ENCODE assay signal across 10 cellular contexts in genomic region chr19:41863209-41863931, GRCh38. TPM values are rescaled to one million over a fixed set of nuclear protein-coding genes. Genes with fewer than 3 reads are reported as not detected.
A peak's percentile ranks its signal among the peaks of the same experiment; 100 is the strongest.
DNase-seq lines count a peak whose midpoint lies in the region; ATAC-seq, FAIRE-seq and TF ChIP-seq lines count a peak whose summit lies in the region.
"Had no signal": no experiment of that assay in that cellular context is flagged by ENCODE, and none has a peak within 500 bp of the region (broad histone marks: within the 10 kb centered on the region; RNA-seq: fewer than 3 reads in every experiment).

No MANE protein-coding gene starts in this region.

- peak overlapping the region; percentile 99 for H3K9ac ChIP-seq in GM23248
- no peak overlapping the region for H3K9ac ChIP-seq in keratinocyte (ENCODE audit: control insufficient read depth, extremely low read depth, insufficient read depth, low read length)

- H3K27me3 ChIP-seq in GM23248 (replicated peaks; ENCODE audit: insufficient read depth) (no peaks in the 10 kb centered on the region), Panc1 (ENCODE audit: control insufficient read depth, insufficient read depth, low read length) (no peaks in the 10 kb centered on the region), keratinocyte (ENCODE audit: control insufficient read depth, extremely low read depth, insufficient read depth, low read length) (no peaks in the 10 kb centered on the region)
- H3K27me3 ChIP-seq: tibial nerve had no signal

- H3K4me1 ChIP-seq in GM23248 (ENCODE audit: insufficient read depth) (peaks cover 30% of the 10 kb centered on the region), Panc1 (ENCODE audit: control insufficient read depth, insufficient read depth, low read length) (peaks cover 32% of the 10 kb centered on the region), keratinocyte (ENCODE audit: control insufficient read depth, extremely low read depth, insufficient read depth, low read length) (peaks cover 28% of the 10 kb centered on the region)

- 0 out of 2 replicates have a peak, but pooled peaks cover 19% of the 10 kb centered on the region for H4K20me1 ChIP-seq in GM23248 (ENCODE audit: insufficient read depth)
- peaks cover 44% of the 10 kb centered on the region for H4K20me1 ChIP-seq in keratinocyte (ENCODE audit: control insufficient read depth, extremely low read depth, insufficient read depth, low read length)

- no peak for TF ChIP-seq CTCF in Panc1 (IDR thresholded peaks at IDR 0.05)
- no peak for TF ChIP-seq CTCF in keratinocyte (optimal IDR thresholded peaks at IDR 0.05 in 1 of 3, IDR thresholded peaks at IDR 0.05 in 1 of 3, conservative IDR thresholded peaks at IDR 0.05 in 1 of 3; ENCODE audit: extremely low read depth in 1 of 3, insufficient read depth in 2 of 3, low read length in 3 of 3)

- FAIRE-seq in keratinocyte (lab: Jason Lieb, UNC) = no peak
- FAIRE-seq: GM12891 had no signal

- POLR2A ChIA-PET in Panc1 (lab: Charles Lee) = interaction anchor here (0.6 kb wide), 1 partner anchor 98 kb away, joined by 4 read pairs; no protein-coding TSS in a partner anchor

- in situ Hi-C loops in GM23248 (cut with MboI) (no loop called here), Panc1 (cut with HindIII; ENCODE audit: low pct_unique_long_range_greater_than_20kb, low sequenced_read_pairs) (no loop called here)

- intact Hi-C loops in Panc1 (cut with micrococcal nuclease; ENCODE audit: unreplicated experiment) = no loop called here

- ATAC-seq in Panc1 (no peak), GM19455 (IDR thresholded peaks at IDR 0.05; ENCODE audit: unreplicated experiment) (no peak)

- dilution Hi-C loops in keratinocyte (cut with MboI; ENCODE audit: extremely low pct_ligation_motif_present, low sequenced_read_pairs) = no loop called here

- DNase-seq in GM23248 (no peak), Panc1 (ENCODE audit: low read depth, low spot score) (no peak), keratinocyte (ENCODE audit: low read depth, low spot score) (no peak), 8988T (no peak), NCI-H82 treated with DMSO at 0.1 percent for 48 hours (lab: John Stamatoyannopoulos, UW; ENCODE audit: unreplicated experiment) (no peak)
- DNase-seq: NCI-H2081 treated with DMSO at 0.1 percent for 48 hours had no signal

- peaks cover 67% of the 10 kb centered on the region for H3F3A ChIP-seq in GM23248 (ENCODE audit: insufficient read depth)

- no peak overlapping the region for H3K27ac ChIP-seq in GM23248
- peak overlapping the region; percentile 39; the same call in 1 of the 2 replicates for H3K27ac ChIP-seq in Panc1 (ENCODE audit: low read length)
- no peak overlapping the region for H3K27ac ChIP-seq in keratinocyte (ENCODE audit: control insufficient read depth, insufficient read depth, low read length)
- H3K27ac ChIP-seq: tibial nerve had no signal

- BruUV-seq in Panc1 (replicated peaks; lab: Mats Ljungman, UMichigan) = no TSS peak

- 83 to 87% methylated on average over 11 of the region's 11 CpGs for WGBS in GM23248 (ENCODE audit: low coverage in 1 of 2, low lambda C conversion rate in 2 of 2, missing lambda C conversion rate in 2 of 2), 2 experiments

- no peaks in the 10 kb centered on the region for H3K9me2 ChIP-seq in GM23248 (ENCODE audit: insufficient read depth)

- H3K36me3 ChIP-seq in GM23248 (ENCODE audit: low read depth) = peaks cover 64% of the 10 kb centered on the region
- H3K36me3 ChIP-seq in Panc1 (ENCODE audit: control insufficient read depth, insufficient read depth, low read length) = peaks cover 30% of the 10 kb centered on the region
- peaks cover 43 to 60% of the 10 kb centered on the region in 2 experiments for H3K36me3 ChIP-seq in keratinocyte (ENCODE audit: control insufficient read depth in 2 of 2, extremely low read depth in 1 of 2, insufficient read depth in 2 of 2, low read length in 2 of 2)

- H2AFZ ChIP-seq in GM23248 = no peak overlapping the region
- H2AFZ ChIP-seq in keratinocyte (ENCODE audit: control insufficient read depth, low read length) = no peak overlapping the region

- no peak overlapping the region for H3K4me3 ChIP-seq in GM23248
- no peak overlapping the region for H3K4me3 ChIP-seq in Panc1 (ENCODE audit: low read depth in 2 of 2, low read length in 2 of 2)
- no peak overlapping the region for H3K4me3 ChIP-seq in keratinocyte (ENCODE audit: control insufficient read depth in 2 of 3, extremely low read depth in 1 of 3, insufficient read depth in 2 of 3, low read depth in 1 of 3, low read length in 3 of 3)
- H3K4me3 ChIP-seq: tibial nerve had no signal

- CTCF ChIA-PET in Panc1 (lab: Charles Lee) = no interaction called here

- H3K4me2 ChIP-seq in GM23248 (ENCODE audit: unreplicated experiment) (peak overlapping the region; percentile 47), keratinocyte (ENCODE audit: control insufficient read depth, extremely low read depth, insufficient read depth, low read depth, low read length) (peak overlapping the region; percentile 6)

- peaks cover 4% of the 10 kb centered on the region for H3K9me1 ChIP-seq in keratinocyte (ENCODE audit: control insufficient read depth, extremely low read depth, insufficient read depth, low read length)

- H3K9me3 ChIP-seq in GM23248 (ENCODE audit: low read depth) (no peaks in the 10 kb centered on the region), Panc1 (ENCODE audit: control insufficient read depth, insufficient read depth, low read depth, low read length) (no peaks in the 10 kb centered on the region), keratinocyte (ENCODE audit: control insufficient read depth, low read depth, low read length) (no peaks in the 10 kb centered on the region)
- H3K9me3 ChIP-seq: tibial nerve had no signal

- H3K79me2 ChIP-seq in GM23248 (ENCODE audit: insufficient read depth) = peaks cover 83% of the 10 kb centered on the region
- H3K79me2 ChIP-seq in keratinocyte (ENCODE audit: control insufficient read depth, insufficient read depth, low read length) = peaks cover 78% of the 10 kb centered on the region

RNA-seq across cellular contexts. Expression of gene RPS19, which starts 3.3 kb away (rescaled TPM):
- 296 and 881 TPM in 2 replicates for total RNA-seq in GM23248 (2014; rRNA removed; shearing (Covaris generic))
- polyA plus RNA-seq in GM23248 (2016; fragmentation: Nextera tagmentation; extraction: Ambion mirVana) = 2,308 and 2,316 TPM in 2 replicates
- 1,349 TPM for total RNA-seq in Panc1 (2021; ENCODE audit: unreplicated experiment)
- polyA plus RNA-seq in Panc1 (2012; ENCODE audit: insufficient read length) = 1,726 TPM
- polyA plus RNA-seq in keratinocyte = 2,269 to 3,039 TPM (median 2,290 TPM) in 3 replicates
- 2,634 TPM for polyA plus RNA-seq in keratinocyte (2011; ENCODE audit: low read depth)
- 1,701 and 3,217 TPM in 2 replicates for polyA plus RNA-seq in keratinocyte (2011; cell fraction: cytosol; rRNA removed)
- polyA plus RNA-seq in keratinocyte (2011; cell fraction: nucleus; rRNA removed) = 839 and 966 TPM in 2 replicates
- polyA plus RNA-seq in keratinocyte (2012; ENCODE audit: low replicate concordance) = 3,070 and 4,128 TPM in 2 replicates
- polyA minus RNA-seq in keratinocyte = 521 to 1,294 TPM (median 616 TPM) in 3 replicates
- polyA minus RNA-seq in keratinocyte (2011; cell fraction: cytosol; rRNA and poly(A)+ RNA removed) = 2,551 TPM
- 250 and 319 TPM in 2 replicates for polyA minus RNA-seq in keratinocyte (2011; cell fraction: nucleus; rRNA and poly(A)+ RNA removed)

RNA-seq across cellular contexts. Expression of gene CD79A, which starts 13.7 kb away (rescaled TPM):
- not detected in 2 replicates for total RNA-seq in GM23248 (2014; rRNA removed; shearing (Covaris generic))
- polyA plus RNA-seq in GM23248 (2016; fragmentation: Nextera tagmentation; extraction: Ambion mirVana) = 0.49 TPM in 1 of 2 replicates, not detected in the other
- 0.59 TPM for total RNA-seq in Panc1 (2021; ENCODE audit: unreplicated experiment)
- 0.74 TPM for polyA plus RNA-seq in Panc1 (2012; ENCODE audit: insufficient read length)
- 0.07 to 0.19 TPM (median 0.14 TPM) in 3 replicates for polyA plus RNA-seq in keratinocyte
- not detected for polyA plus RNA-seq in keratinocyte (2011; ENCODE audit: low read depth)
- 0.07 TPM in 1 of 2 replicates, not detected in the other for polyA plus RNA-seq in keratinocyte (2011; cell fraction: cytosol; rRNA removed)
- not detected in 2 replicates for polyA plus RNA-seq in keratinocyte (2011; cell fraction: nucleus; rRNA removed)
- polyA plus RNA-seq in keratinocyte (2012; ENCODE audit: low replicate concordance) = 0.17 and 0.32 TPM in 2 replicates
- 0.26 to 0.29 TPM in 2 of 3 replicates, not detected in the other for polyA minus RNA-seq in keratinocyte
- polyA minus RNA-seq in keratinocyte (2011; cell fraction: cytosol; rRNA and poly(A)+ RNA removed) = not detected
- not detected in 2 replicates for polyA minus RNA-seq in keratinocyte (2011; cell fraction: nucleus; rRNA and poly(A)+ RNA removed)
- total RNA-seq: tibial nerve had no signal

RNA-seq across cellular contexts. Expression of gene DMRTC2, which starts 18.5 kb away (rescaled TPM):
- not detected in 2 replicates for total RNA-seq in GM23248 (2014; rRNA removed; shearing (Covaris generic))
- polyA plus RNA-seq in GM23248 (2016; fragmentation: Nextera tagmentation; extraction: Ambion mirVana) (not detected in 2 replicates), keratinocyte (not detected in 3 replicates)
- not detected for total RNA-seq in Panc1 (2021; ENCODE audit: unreplicated experiment)
- not detected for polyA plus RNA-seq in Panc1 (2012; ENCODE audit: insufficient read length)
- not detected for polyA plus RNA-seq in keratinocyte (2011; ENCODE audit: low read depth)
- not detected in 2 replicates for polyA plus RNA-seq in keratinocyte (2011; cell fraction: cytosol; rRNA removed)
- not detected in 2 replicates for polyA plus RNA-seq in keratinocyte (2011; cell fraction: nucleus; rRNA removed)
- polyA plus RNA-seq in keratinocyte (2012; ENCODE audit: low replicate concordance) = not detected in 2 replicates
- not detected in 3 replicates for polyA minus RNA-seq in keratinocyte
- not detected for polyA minus RNA-seq in keratinocyte (2011; cell fraction: cytosol; rRNA and poly(A)+ RNA removed)
- polyA minus RNA-seq in keratinocyte (2011; cell fraction: nucleus; rRNA and poly(A)+ RNA removed) = not detected in 2 replicates
- total RNA-seq: activated CD8-positive, alpha-beta memory T cell treated with anti-CD3 and anti-CD28 coated beads for 36 hours; tibial nerve had no signal

RNA-seq across cellular contexts. Expression of gene LYPD4, which starts 18.9 kb away (rescaled TPM):
- total RNA-seq in GM23248 (2014; rRNA removed; shearing (Covaris generic)) = not detected in 2 replicates
- polyA plus RNA-seq in GM23248 (2016; fragmentation: Nextera tagmentation; extraction: Ambion mirVana) (not detected in 2 replicates), keratinocyte (not detected in 3 replicates)
- not detected for total RNA-seq in Panc1 (2021; ENCODE audit: unreplicated experiment)
- polyA plus RNA-seq in Panc1 (2012; ENCODE audit: insufficient read length) = not detected
- not detected for polyA plus RNA-seq in keratinocyte (2011; ENCODE audit: low read depth)
- polyA plus RNA-seq in keratinocyte (2011; cell fraction: cytosol; rRNA removed) = not detected in 2 replicates
- not detected in 2 replicates for polyA plus RNA-seq in keratinocyte (2011; cell fraction: nucleus; rRNA removed)
- not detected in 2 replicates for polyA plus RNA-seq in keratinocyte (2012; ENCODE audit: low replicate concordance)
- polyA minus RNA-seq in keratinocyte = not detected in 3 replicates
- not detected for polyA minus RNA-seq in keratinocyte (2011; cell fraction: cytosol; rRNA and poly(A)+ RNA removed)
- not detected in 2 replicates for polyA minus RNA-seq in keratinocyte (2011; cell fraction: nucleus; rRNA and poly(A)+ RNA removed)
- total RNA-seq: activated CD8-positive, alpha-beta memory T cell treated with anti-CD3 and anti-CD28 coated beads for 36 hours; tibial nerve had no signal

RNA-seq across cellular contexts. Expression of gene ARHGEF1, which starts 19.6 kb away (rescaled TPM):
- 44.6 and 46.2 TPM in 2 replicates for total RNA-seq in GM23248 (2014; rRNA removed; shearing (Covaris generic))
- polyA plus RNA-seq in GM23248 (2016; fragmentation: Nextera tagmentation; extraction: Ambion mirVana) (44.3 and 49.6 TPM in 2 replicates), keratinocyte (30.5 to 58.4 TPM (median 43.1 TPM) in 3 replicates)
- 69.5 TPM for total RNA-seq in Panc1 (2021; ENCODE audit: unreplicated experiment)
- polyA plus RNA-seq in Panc1 (2012; ENCODE audit: insufficient read length) = 106 TPM
- polyA plus RNA-seq in keratinocyte (2011; ENCODE audit: low read depth) = 40.1 TPM
- 22.2 and 45.2 TPM in 2 replicates for polyA plus RNA-seq in keratinocyte (2011; cell fraction: cytosol; rRNA removed)
- polyA plus RNA-seq in keratinocyte (2011; cell fraction: nucleus; rRNA removed) = 131 and 160 TPM in 2 replicates
- 58.9 and 76.2 TPM in 2 replicates for polyA plus RNA-seq in keratinocyte (2012; ENCODE audit: low replicate concordance)
- 24.0 to 57.3 TPM (median 26.1 TPM) in 3 replicates for polyA minus RNA-seq in keratinocyte
- 106 TPM for polyA minus RNA-seq in keratinocyte (2011; cell fraction: cytosol; rRNA and poly(A)+ RNA removed)
- 55.5 and 58.3 TPM in 2 replicates for polyA minus RNA-seq in keratinocyte (2011; cell fraction: nucleus; rRNA and poly(A)+ RNA removed)
